15 cellular contexts compared by ENCODE assay signal in genomic region chr16:23974223-23974622, GRCh38.
DNase-seq lines count a peak whose midpoint lies in the region; ATAC-seq and TF ChIP-seq lines count a peak whose summit lies in the region.
"Had no signal": no experiment of that assay in that cellular context is flagged by ENCODE, and none has a peak within 500 bp of the region (broad histone marks: within the 10 kb centered on the region; RNA-seq: fewer than 3 reads in every experiment).

No MANE protein-coding gene starts in this region.

- no peaks in the 10 kb centered on the region for H3K9me3 Mint-ChIP-seq in activated naive CD8-positive, alpha-beta T cell treated with anti-CD3 and anti-CD28 coated beads, Interleukin-2, amount 10 ng/mL, durations not matched to agents 7 days and 5 days
- peaks cover 42% of the 10 kb centered on the region for H3K9me3 Mint-ChIP-seq in HFFc6

- no peaks in the 10 kb centered on the region for H3K27me3 Mint-ChIP-seq in activated naive CD8-positive, alpha-beta T cell treated with anti-CD3 and anti-CD28 coated beads, Interleukin-2, amount 10 ng/mL, durations not matched to agents 7 days and 5 days
- peaks cover 1% of the 10 kb centered on the region; the same call in 1 of the 2 replicates for H3K27me3 Mint-ChIP-seq in HFFc6 (ENCODE audit: insufficient read depth)

- in situ Hi-C loops in Caki2 (cut with HindIII; ENCODE audit: low pct_unique_long_range_greater_than_20kb, low sequenced_read_pairs) = no loop called here
- in situ Hi-C loops in KBM-7 (cut with MboI; ENCODE audit: low pct_unique_long_range_greater_than_20kb, low sequenced_read_pairs) = no loop called here

- peak overlapping the region; percentile 27 for H3K27ac Mint-ChIP-seq in activated naive CD8-positive, alpha-beta T cell treated with anti-CD3 and anti-CD28 coated beads, Interleukin-2, amount 10 ng/mL, durations not matched to agents 7 days and 5 days
- H3K27ac Mint-ChIP-seq in HFFc6 = no peak overlapping the region

- H3K36me3 ChIP-seq in mucosa of descending colon (ENCODE audit: low read depth) (no peaks in the 10 kb centered on the region), body of pancreas (replicated peaks in 1 of 2; ENCODE audit: insufficient read depth in 1 of 2, low read depth in 2 of 2) (no peaks in the 10 kb centered on the region)
- H3K36me3 ChIP-seq: brain microvascular endothelial cell, gastrocnemius medialis had no signal

- no peak overlapping the region for H3K27ac ChIP-seq in body of pancreas
- H3K27ac ChIP-seq: brain microvascular endothelial cell, gastrocnemius medialis had no signal

- TF ChIP-seq CTCF in mucosa of descending colon (IDR thresholded peaks at IDR 0.05) (no peak), body of pancreas (IDR thresholded peaks at IDR 0.05) (no peak), HFFc6 (IDR thresholded peaks at IDR 0.05) (no peak)

- intact Hi-C loops in mucosa of descending colon (cut with DNase I, micrococcal nuclease) = no loop called here
- intact Hi-C loops in body of pancreas (cut with DNase I) = no loop called here

- ATAC-seq in activated naive CD8-positive, alpha-beta T cell treated with anti-CD3 and anti-CD28 coated beads, Interleukin-2, amount 10 ng/mL, durations not matched to agents 7 days and 5 days (ENCODE audit: low read depth) = no peak
- ATAC-seq in mucosa of descending colon (peak; percentile 16), body of pancreas (no peak)
- ATAC-seq: gastrocnemius medialis had no signal

- DNase-seq in Caki2 (ENCODE audit: low read depth) (peak; percentile 38), MV-4-11 (lab: John Stamatoyannopoulos, UW) (peak; percentile 8), mucosa of descending colon (no peak), KBM-7 (no peak), dedifferentiated amniotic fluid mesenchymal stem cell (ENCODE audit: extremely low spot score) (no peak), body of pancreas (no peak), HFFc6 (no peak)
- no peak for DNase-seq in activated naive CD8-positive, alpha-beta T cell treated with anti-CD3 and anti-CD28 coated beads, Interleukin-2, amount 10 ng/mL, durations not matched to agents 7 days and 5 days
- DNase-seq: brain microvascular endothelial cell; C1 segment of cervical spinal cord; gastrocnemius medialis; kidney glomerular epithelial cell; NCI-H1105; NCI-H2227 treated with DMSO at 0.1 percent for 48 hours; stimulated activated CD4-positive, alpha-beta T cell treated with anti-CD3 and anti-CD28 coated beads, Interleukin-1b, Interleukin-23, amount 100 ng/mL, for 48 hours had no signal

- H3K4me1 ChIP-seq in mucosa of descending colon (ENCODE audit: low read depth) (no peaks in the 10 kb centered on the region), body of pancreas (no peaks in the 10 kb centered on the region)
- H3K4me1 ChIP-seq: gastrocnemius medialis had no signal

- H3K4me3 Mint-ChIP-seq in activated naive CD8-positive, alpha-beta T cell treated with anti-CD3 and anti-CD28 coated beads, Interleukin-2, amount 10 ng/mL, durations not matched to agents 7 days and 5 days = no peak overlapping the region
- H3K4me3 Mint-ChIP-seq in HFFc6 = no peak overlapping the region

- H3K4me3 ChIP-seq in mucosa of descending colon (no peak overlapping the region), body of pancreas (no peak overlapping the region)
- H3K4me3 ChIP-seq: gastrocnemius medialis had no signal

- H3K9me3 ChIP-seq in mucosa of descending colon = no peaks in the 10 kb centered on the region
- no peaks in the 10 kb centered on the region for H3K9me3 ChIP-seq in body of pancreas
- H3K9me3 ChIP-seq: gastrocnemius medialis had no signal

- WGBS in body of pancreas, 2 donors = 15 to 28% methylated on average over 4 of the region's 4 CpGs

- no peaks in the 10 kb centered on the region for H3K27me3 ChIP-seq in body of pancreas
- H3K27me3 ChIP-seq: brain microvascular endothelial cell, gastrocnemius medialis had no signal

- POLR2A ChIA-PET in activated naive CD8-positive, alpha-beta T cell treated with anti-CD3 and anti-CD28 coated beads, Interleukin-2, amount 10 ng/mL, durations not matched to agents 7 days and 5 days (lab: Charles Lee) = no interaction called here

- no peak for TF ChIP-seq POLR2A in body of pancreas (IDR thresholded peaks at IDR 0.05)

- peaks cover 6% of the 10 kb centered on the region for H3K36me3 Mint-ChIP-seq in activated naive CD8-positive, alpha-beta T cell treated with anti-CD3 and anti-CD28 coated beads, Interleukin-2, amount 10 ng/mL, durations not matched to agents 7 days and 5 days
- peaks cover 6% of the 10 kb centered on the region for H3K36me3 Mint-ChIP-seq in HFFc6 (ENCODE audit: low read depth)

- peaks cover 38% of the 10 kb centered on the region for H3K4me1 Mint-ChIP-seq in activated naive CD8-positive, alpha-beta T cell treated with anti-CD3 and anti-CD28 coated beads, Interleukin-2, amount 10 ng/mL, durations not matched to agents 7 days and 5 days
- no peaks in the 10 kb centered on the region for H3K4me1 Mint-ChIP-seq in HFFc6 (ENCODE audit: low read depth)

Comparison
In these comparisons a context has a peak if more than half of its experiments do, and no peak if none do; other contexts are left out.
1. DNase-seq: peak in Caki2 (single experiment) and MV-4-11 (single experiment); none in activated naive CD8-positive, alpha-beta T cell treated with anti-CD3 and anti-CD28 coated beads, Interleukin-2, amount 10 ng/mL, durations not matched to agents 7 days and 5 days (single experiment), mucosa of descending colon (0 of 3), KBM-7 (single experiment), dedifferentiated amniotic fluid mesenchymal stem cell (single experiment), body of pancreas (0 of 4) and HFFc6 (single experiment).